In genomic region chrX:135982860-135983259, GRCh38 we compare ENCODE assay signal across 13 cellular contexts. TPM values are rescaled to one million over a fixed set of nuclear protein-coding genes. Genes with fewer than 3 reads are reported as not detected.
A peak's percentile ranks its signal among the peaks of the same experiment; 100 is the strongest.
DNase-seq lines count a peak whose midpoint lies in the region; ATAC-seq, FAIRE-seq and TF ChIP-seq lines count a peak whose summit lies in the region.
"Had no signal": no experiment of that assay in that cellular context is flagged by ENCODE, and none has a peak within 500 bp of the region (broad histone marks: within the 10 kb centered on the region; RNA-seq: fewer than 3 reads in every experiment).

No MANE protein-coding gene starts in this region.

- H3K27me3 ChIP-seq in mesenchymal stem cell (ENCODE audit: control insufficient read depth in 1 of 2, insufficient read depth in 1 of 2, low read length in 2 of 2) (peaks cover 0 to 4% of the 10 kb centered on the region in 2 experiments), esophagus muscularis mucosa (no peaks in the 10 kb centered on the region)

- 83% methylated on average over 1 of the region's 1 CpG for WGBS in mesenchymal stem cell
- WGBS in esophagus muscularis mucosa = 57% methylated on average over 1 of the region's 1 CpG

- H2AK5ac ChIP-seq in mesenchymal stem cell (ENCODE audit: low read length, severe bottlenecking) = no peak overlapping the region

- H3K4me3 ChIP-seq in mesenchymal stem cell (ENCODE audit: insufficient read depth in 1 of 2, low read depth in 1 of 2, low read length in 2 of 2) (no peak overlapping the region), esophagus muscularis mucosa (no peak overlapping the region)

- no peak overlapping the region for H2AFZ ChIP-seq in mesenchymal stem cell (ENCODE audit: low read depth, low read length)

- TF ChIP-seq POLR2A in GM12891 (IDR thresholded peaks at IDR 0.05; ENCODE audit: low read depth, low read length) (no peak), esophagus muscularis mucosa (IDR thresholded peaks at IDR 0.05; ENCODE audit: low read depth) (no peak), erythroblast (IDR thresholded peaks at IDR 0.05; ENCODE audit: low read length) (no peak)

- TF ChIP-seq CTCF in esophagus muscularis mucosa (IDR thresholded peaks at IDR 0.05) = no peak

- no peaks in the 10 kb centered on the region for H3K4me1 ChIP-seq in mesenchymal stem cell (ENCODE audit: control insufficient read depth, insufficient read depth, low read depth, low read length)
- H3K4me1 ChIP-seq in esophagus muscularis mucosa = peaks cover 4 to 27% (median 20%) of the 10 kb centered on the region in 4 donors

- H3K4ac ChIP-seq in mesenchymal stem cell (ENCODE audit: low read depth in 1 of 2, low read length in 2 of 2) = no peak overlapping the region

- H3K4me2 ChIP-seq in mesenchymal stem cell (ENCODE audit: low read length, poor library complexity, severe bottlenecking) = no peak overlapping the region

- ATAC-seq in activated naive CD4-positive, alpha-beta T cell treated with anti-CD3 and anti-CD28 coated beads, Interleukin-2, amount 50 U/mL, for 72 hours = no peak

- peak; percentile 79 for FAIRE-seq in GM12891 (lab: Jason Lieb, UNC)

- H2BK5ac ChIP-seq in mesenchymal stem cell (ENCODE audit: low read depth, low read length, poor library complexity, severe bottlenecking) = no peak overlapping the region

- no peak overlapping the region for H2BK15ac ChIP-seq in mesenchymal stem cell (ENCODE audit: low read depth, poor library complexity, severe bottlenecking)

- H3K23ac ChIP-seq in mesenchymal stem cell (ENCODE audit: low read length in 2 of 2) = no peak overlapping the region

- DNase-seq in CD1c-positive myeloid dendritic cell (ENCODE audit: extremely low spot score) (peak; percentile 56), GM12891 (ENCODE audit: insufficient read length, low spot score) (no peak), mesenchymal stem cell (peak; percentile 35), HT-29 (ENCODE audit: low spot score) (no peak), esophagus muscularis mucosa (ENCODE audit: extremely low spot score) (no peak), NCI-H1105 treated with DMSO at 0.1 percent for 48 hours (lab: John Stamatoyannopoulos, UW) (no peak), erythroblast (lab: John Stamatoyannopoulos, UW) (no peak)
- DNase-seq in activated naive CD4-positive, alpha-beta T cell treated with anti-CD3 and anti-CD28 coated beads, Interleukin-2, amount 50 U/mL, for 72 hours (ENCODE audit: low spot score in 2 of 2) = no peak
- DNase-seq: GDM1, head of caudate nucleus, NCI-H1436 treated with DMSO at 0.1 percent for 48 hours, NCI-H526 treated with DMSO at 0.1 percent for 48 hours, T1000 had no signal

- no peak overlapping the region for H2BK12ac ChIP-seq in mesenchymal stem cell (ENCODE audit: low read length in 2 of 2)

- H3K9me3 ChIP-seq in mesenchymal stem cell (ENCODE audit: control insufficient read depth, low read length) (no peaks in the 10 kb centered on the region), esophagus muscularis mucosa (no peaks in the 10 kb centered on the region)

- TF ChIP-seq EP300 in esophagus muscularis mucosa (IDR thresholded peaks at IDR 0.05) = no peak

- H3K36me3 ChIP-seq in mesenchymal stem cell (ENCODE audit: control insufficient read depth in 1 of 2, insufficient read depth in 2 of 2, low read depth in 1 of 2, low read length in 2 of 2) (no peaks in the 10 kb centered on the region), esophagus muscularis mucosa (no peaks in the 10 kb centered on the region)

- H3K79me1 ChIP-seq in mesenchymal stem cell (replicated peaks; ENCODE audit: low read length, poor library complexity, severe bottlenecking) = no peaks in the 10 kb centered on the region

- no peak overlapping the region for H4K8ac ChIP-seq in mesenchymal stem cell (ENCODE audit: low read length)

- no peak overlapping the region for H3K14ac ChIP-seq in mesenchymal stem cell (ENCODE audit: low read length in 2 of 2)

- H3K9me3 Mint-ChIP-seq in activated naive CD4-positive, alpha-beta T cell treated with anti-CD3 and anti-CD28 coated beads, Interleukin-2, amount 50 U/mL, for 72 hours = peaks cover 12 to 13% of the 10 kb centered on the region in 2 donors

- intact Hi-C loops in esophagus muscularis mucosa (cut with DNase I) = no loop called here

- H3K36me3 Mint-ChIP-seq in activated naive CD4-positive, alpha-beta T cell treated with anti-CD3 and anti-CD28 coated beads, Interleukin-2, amount 50 U/mL, for 72 hours = peaks cover 0 to 24% of the 10 kb centered on the region in 2 donors

- H3K9ac ChIP-seq in mesenchymal stem cell (ENCODE audit: low read length) = no peak overlapping the region

- peak overlapping the region in 1 of 2 experiments; percentile 57 for H3K18ac ChIP-seq in mesenchymal stem cell (ENCODE audit: low read depth in 1 of 2, low read length in 2 of 2)

- H3K27ac Mint-ChIP-seq in activated naive CD4-positive, alpha-beta T cell treated with anti-CD3 and anti-CD28 coated beads, Interleukin-2, amount 50 U/mL, for 72 hours = peak overlapping the region; percentile 87 to 88

- H2BK120ac ChIP-seq in mesenchymal stem cell (ENCODE audit: low read depth, low read length) = peak overlapping the region; percentile 19

- no peak overlapping the region for H4K91ac ChIP-seq in mesenchymal stem cell (ENCODE audit: low read length)

- H3K27ac ChIP-seq in mesenchymal stem cell (ENCODE audit: low read length, poor library complexity, severe bottlenecking) = no peak overlapping the region
- no peak overlapping the region for H3K27ac ChIP-seq in esophagus muscularis mucosa (replicated peaks in 1 of 4)

TF ChIP-seq in GM12891, 5 proteins besides CTCF, POLR2A, EP300 and RAD21:
- TF ChIP-seq PAX5 (IDR thresholded peaks at IDR 0.05; ENCODE audit: insufficient read depth, low read length, severe bottlenecking) (no peak), POLR2AphosphoS5 (IDR thresholded peaks at IDR 0.05; ENCODE audit: low read depth, low read length) (no peak), POU2F2 (IDR thresholded peaks at IDR 0.05; ENCODE audit: low read depth, low read length) (no peak), SPI1 (IDR thresholded peaks at IDR 0.05; ENCODE audit: low read depth, low read length) (no peak), TAF1 (IDR thresholded peaks at IDR 0.05; ENCODE audit: low read depth, low read length) (no peak)

RNA-seq across cellular contexts. Expression of gene SLC9A6, which starts 2.4 kb away (rescaled TPM):
- polyA plus RNA-seq in GM12891 (2012; ENCODE audit: low read depth, missing spikeins) = 2.8 TPM
- total RNA-seq in activated naive CD4-positive, alpha-beta T cell treated with anti-CD3 and anti-CD28 coated beads, Interleukin-2, amount 50 U/mL, for 72 hours = 10 to 100 TPM; 11.3 to 12.5 TPM
- 13.0 TPM for polyA plus RNA-seq in mesenchymal stem cell (2013, experiment 1 of 2)
- polyA plus RNA-seq in mesenchymal stem cell (2013, experiment 2 of 2) = 12.6 TPM
- 5.3 and 6.3 TPM in 2 replicates for total RNA-seq in HT-29 (2014; rRNA removed; shearing (Covaris generic))
- 10 to 100 TPM; 12.9 to 17.4 (median 13.7) TPM for total RNA-seq in esophagus muscularis mucosa

RNA-seq across cellular contexts. Expression of gene MMGT1, which starts 9.1 kb away (rescaled TPM):
- 6.5 TPM for polyA plus RNA-seq in GM12891 (2012; ENCODE audit: low read depth, missing spikeins)
- total RNA-seq in activated naive CD4-positive, alpha-beta T cell treated with anti-CD3 and anti-CD28 coated beads, Interleukin-2, amount 50 U/mL, for 72 hours = 10 to 100 TPM; 12.4 to 20.1 TPM
- 23.4 TPM for polyA plus RNA-seq in mesenchymal stem cell (2013, experiment 1 of 2)
- 23.8 TPM for polyA plus RNA-seq in mesenchymal stem cell (2013, experiment 2 of 2)
- 8.7 and 9.9 TPM in 2 replicates for total RNA-seq in HT-29 (2014; rRNA removed; shearing (Covaris generic))
- 10 to 100 TPM; 29.0 to 37.8 (median 35.3) TPM for total RNA-seq in esophagus muscularis mucosa

Comparison
In these comparisons a context has a peak if more than half of its experiments do, and no peak if none do; other contexts are left out.
1. DNase-seq: peak in CD1c-positive myeloid dendritic cell (single experiment) and mesenchymal stem cell (single experiment); none in GM12891 (single experiment), activated naive CD4-positive, alpha-beta T cell treated with anti-CD3 and anti-CD28 coated beads, Interleukin-2, amount 50 U/mL, for 72 hours (0 of 2), HT-29 (single experiment), esophagus muscularis mucosa (single experiment), NCI-H1105 treated with DMSO at 0.1 percent for 48 hours (single experiment) and erythroblast (0 of 2).